Comparison of ENCODE assay signal across 10 cellular contexts in the genomic region with DNA sequence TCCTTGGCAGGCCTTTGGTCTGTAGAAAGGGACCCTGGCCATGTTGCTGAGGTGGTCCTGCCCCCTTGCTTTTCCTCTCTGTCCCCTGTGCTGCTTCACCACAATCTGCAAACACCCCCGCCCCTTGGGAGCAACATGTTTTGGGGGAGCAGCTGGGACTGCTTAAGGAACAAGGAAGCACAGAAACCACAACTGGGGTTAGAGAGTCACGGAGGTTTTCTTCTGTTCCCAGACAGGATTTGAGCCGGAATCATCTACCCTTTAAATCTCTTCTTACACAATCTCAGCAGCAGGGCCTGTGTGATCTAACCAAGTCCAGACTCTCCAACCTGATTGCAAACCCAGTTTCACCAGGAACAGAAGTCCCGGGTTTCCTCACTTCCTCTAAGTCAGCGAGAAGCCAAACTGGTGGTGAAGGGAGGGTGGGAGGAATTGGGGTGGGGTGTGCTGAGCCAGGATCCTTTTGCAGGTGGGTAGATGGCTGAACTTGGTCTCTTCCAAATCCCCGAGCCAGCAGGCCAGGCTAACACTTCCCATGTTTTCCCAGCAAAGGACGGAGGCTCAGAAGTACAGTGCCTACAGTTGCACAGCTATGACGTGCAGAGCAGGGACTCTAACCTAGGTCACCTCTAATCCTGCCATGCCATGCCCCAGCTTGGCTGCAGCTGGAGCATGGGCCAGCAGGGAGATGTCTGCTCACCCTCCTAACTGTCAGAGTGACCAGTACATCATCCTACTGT. TPM values are rescaled to one million over a fixed set of nuclear protein-coding genes. Genes with fewer than 3 reads are reported as not detected.
DNase-seq lines count a peak whose midpoint lies in the region; ATAC-seq, FAIRE-seq and TF ChIP-seq lines count a peak whose summit lies in the region.
"Had no signal": no experiment of that assay in that cellular context is flagged by ENCODE, and none has a peak within 500 bp of the region (broad histone marks: within the 10 kb centered on the region; RNA-seq: fewer than 3 reads in every experiment).

No MANE protein-coding gene starts in this region.

- ATAC-seq in K562 (no peak), gastrocnemius medialis (peak; percentile 70 to 83)

- no peak for TF ChIP-seq CTCF in Calu3 (IDR thresholded peaks at IDR 0.05; ENCODE audit: unreplicated experiment)
- TF ChIP-seq CTCF in K562 (IDR thresholded peaks at IDR 0.05 in 2 of 3, conservative IDR thresholded peaks at IDR 0.05 in 1 of 3; ENCODE audit: insufficient read depth in 2 of 3, low read depth in 1 of 3, low read length in 3 of 3), result no peak
- no peak for TF ChIP-seq CTCF in right atrium auricular region (IDR thresholded peaks at IDR 0.05)
- no peak for TF ChIP-seq CTCF in gastrocnemius medialis (IDR thresholded peaks at IDR 0.05 in 4 of 5, conservative IDR thresholded peaks at IDR 0.05 in 1 of 5)

- POLR2A ChIA-PET in K562 (lab: Yijun Ruan, JAX), result interaction anchor here (0.5 kb wide), 1 partner anchor 10 kb away, joined by 3 read pairs; no protein-coding TSS in a partner anchor

- FAIRE-seq in K562 (lab: Jason Lieb, UNC) (no peak), GM12891 (lab: Jason Lieb, UNC) (no peak), urothelium cell line (lab: Jason Lieb, UNC) (no peak)
- FAIRE-seq: TTC549 had no signal

- intact Hi-C loops in Calu3 (cut with micrococcal nuclease; ENCODE audit: unreplicated experiment) (no loop called here), K562 (cut with micrococcal nuclease) (no loop called here), gastrocnemius medialis (cut with DNase I; ENCODE audit: low total_unique reads) (no loop called here)

- peaks cover 10% of the 10 kb centered on the region for H3K4me1 Mint-ChIP-seq in Calu3 (ENCODE audit: low read depth, unreplicated experiment)
- H3K4me1 Mint-ChIP-seq: activated naive CD4-positive, alpha-beta T cell treated with anti-CD3 and anti-CD28 coated beads, Interleukin-2, amount 10 ng/mL, durations not matched to agents 7 days and 5 days had no signal

- no peaks in the 10 kb centered on the region for H3K9me3 ChIP-seq in K562 (replicated peaks; ENCODE audit: control insufficient read depth, insufficient read depth, low read depth, low read length)
- no peaks in the 10 kb centered on the region for H3K9me3 ChIP-seq in right atrium auricular region
- H3K9me3 ChIP-seq in gastrocnemius medialis, result no peaks in the 10 kb centered on the region

- in situ Hi-C loops in K562 (cut with MboI), result no loop called here
- in situ Hi-C loops in gastrocnemius medialis (cut with MboI; ENCODE audit: low sequenced_read_pairs in 4 of 4), result no loop called here

- WGBS in K562 (ENCODE audit: insufficient coverage, low coverage, missing lambda C conversion rate), result 2% methylated on average over 5 of the region's 8 CpGs

- no peaks in the 10 kb centered on the region for H3K9me3 Mint-ChIP-seq in Calu3 (ENCODE audit: low read depth, unreplicated experiment)
- H3K9me3 Mint-ChIP-seq: activated naive CD4-positive, alpha-beta T cell treated with anti-CD3 and anti-CD28 coated beads, Interleukin-2, amount 10 ng/mL, durations not matched to agents 7 days and 5 days had no signal

- H2AFZ ChIP-seq in K562 (ENCODE audit: low read depth, low read length), result no peak overlapping the region

- H3K27ac Mint-ChIP-seq in Calu3 (ENCODE audit: unreplicated experiment), result no peak overlapping the region
- H3K27ac Mint-ChIP-seq: activated naive CD4-positive, alpha-beta T cell treated with anti-CD3 and anti-CD28 coated beads, Interleukin-2, amount 10 ng/mL, durations not matched to agents 7 days and 5 days had no signal

- no peak overlapping the region for H3K9ac ChIP-seq in K562 (ENCODE audit: insufficient read depth in 1 of 2, low read depth in 2 of 2, low read length in 2 of 2)

- no peaks in the 10 kb centered on the region for H4K20me1 ChIP-seq in K562 (replicated peaks; ENCODE audit: control insufficient read depth, insufficient read depth, low read length)

- no peak overlapping the region for H3K4me3 ChIP-seq in K562
- H3K4me3 ChIP-seq in right atrium auricular region, result no peak overlapping the region
- H3K4me3 ChIP-seq in gastrocnemius medialis, result no peak overlapping the region

- DNase-seq in Calu3 (peak; percentile 16), K562 (ENCODE audit: extremely low read depth in 1 of 4, low spot score in 3 of 4) (no peak), right atrium auricular region (ENCODE audit: low spot score) (peak; percentile 83), gastrocnemius medialis (peak in 1 of 2 donors; percentile 64), glomerular visceral epithelial cell (ENCODE audit: extremely low spot score) (no peak), GM12891 (ENCODE audit: insufficient read length, low spot score) (no peak), urothelium cell line (ENCODE audit: low spot score) (no peak), NCI-H510A (lab: John Stamatoyannopoulos, UW) (no peak)
- DNase-seq: activated naive CD4-positive, alpha-beta T cell treated with anti-CD3 and anti-CD28 coated beads, Interleukin-2, amount 10 ng/mL, durations not matched to agents 7 days and 5 days had no signal

- H3K36me3 ChIP-seq in K562 (ENCODE audit: control insufficient read depth, insufficient read depth, low read length) (no peaks in the 10 kb centered on the region), right atrium auricular region (no peaks in the 10 kb centered on the region), gastrocnemius medialis (no peaks in the 10 kb centered on the region)

- no peaks in the 10 kb centered on the region for H3K79me2 ChIP-seq in K562 (ENCODE audit: control insufficient read depth, insufficient read depth, low read length)

- BruUV-seq in Calu3 (replicated peaks; lab: Mats Ljungman, UMichigan) (no TSS peak), K562 (replicated peaks; lab: Mats Ljungman, UMichigan) (no TSS peak)

- H3K27me3 ChIP-seq in K562 (ENCODE audit: control insufficient read depth in 2 of 2, insufficient read depth in 2 of 2, low read length in 2 of 2) (peaks cover 13 to 66% of the 10 kb centered on the region in 2 experiments), right atrium auricular region (no peaks in the 10 kb centered on the region), gastrocnemius medialis (no peaks in the 10 kb centered on the region)

- no peaks in the 10 kb centered on the region for H3K36me3 Mint-ChIP-seq in Calu3 (ENCODE audit: insufficient read depth, unreplicated experiment)
- H3K36me3 Mint-ChIP-seq: activated naive CD4-positive, alpha-beta T cell treated with anti-CD3 and anti-CD28 coated beads, Interleukin-2, amount 10 ng/mL, durations not matched to agents 7 days and 5 days had no signal

- no peak overlapping the region for H3K4me2 ChIP-seq in K562 (ENCODE audit: insufficient read depth, low read length)

- H3K27me3 Mint-ChIP-seq in Calu3 (ENCODE audit: unreplicated experiment), result no peaks in the 10 kb centered on the region

- H3K9me1 ChIP-seq in K562 (ENCODE audit: control insufficient read depth, insufficient read depth, low read length), result no peaks in the 10 kb centered on the region

- TF ChIP-seq POLR2A in K562 (conservative IDR thresholded peaks at IDR 0.05), result no peak
- peak in 1 of 2 donors; percentile 9 for TF ChIP-seq POLR2A in gastrocnemius medialis (IDR thresholded peaks at IDR 0.05)
- TF ChIP-seq POLR2A in GM12891 (IDR thresholded peaks at IDR 0.05; ENCODE audit: low read depth, low read length), result no peak

- H3K4me1 ChIP-seq in K562 (replicated peaks in 1 of 2; ENCODE audit: control insufficient read depth in 2 of 2, insufficient read depth in 2 of 2, low read length in 2 of 2) (peaks cover 0 to 6% of the 10 kb centered on the region in 2 experiments; a peak in 3 of 5 replicates), right atrium auricular region (peaks cover 0 to 45% of the 10 kb centered on the region in 2 donors), gastrocnemius medialis (peaks cover 0 to 9% of the 10 kb centered on the region in 2 donors)

- no peak for TF ChIP-seq EP300 in K562 (IDR thresholded peaks at IDR 0.05; ENCODE audit: low read length)

- TF ChIP-seq RAD21 in K562 (CRISPR knock-in tag; conservative IDR thresholded peaks at IDR 0.05 in 1 of 2, IDR thresholded peaks at IDR 0.05 in 1 of 2), result no peak

- CTCF ChIA-PET in Calu3 (lab: Charles Lee), result interaction anchor here (0.6 kb wide), 1 partner anchor 46 kb away, joined by 3 read pairs; no protein-coding TSS in a partner anchor
- CTCF ChIA-PET in K562 (lab: Yijun Ruan, JAX; ENCODE audit: low intra/inter-chr PET ratio), result no interaction called here

- no peak overlapping the region for H3K4me3 Mint-ChIP-seq in Calu3 (ENCODE audit: low read depth, unreplicated experiment)
- H3K4me3 Mint-ChIP-seq: activated naive CD4-positive, alpha-beta T cell treated with anti-CD3 and anti-CD28 coated beads, Interleukin-2, amount 10 ng/mL, durations not matched to agents 7 days and 5 days had no signal

- H3K27ac ChIP-seq in K562 (ENCODE audit: extremely low read depth, low read depth, low read length), result no peak overlapping the region
- peak overlapping the region; percentile 69 to 85 for H3K27ac ChIP-seq in right atrium auricular region
- H3K27ac ChIP-seq in gastrocnemius medialis, result peak overlapping the region; percentile 65 to 74 (median 69)

TF ChIP-seq in GM12891, 5 proteins besides CTCF, POLR2A, EP300 and RAD21 (continues in another document):
- no peak for TF ChIP-seq TAF1 (IDR thresholded peaks at IDR 0.05; ENCODE audit: low read depth, low read length)
- TF ChIP-seq POU2F2 (IDR thresholded peaks at IDR 0.05; ENCODE audit: low read depth, low read length), result no peak
- TF ChIP-seq POLR2AphosphoS5 (IDR thresholded peaks at IDR 0.05; ENCODE audit: low read depth, low read length), result no peak

RNA-seq across cellular contexts. Expression of gene SH3PXD2B, which starts 25.0 kb away (rescaled TPM):
- 20.1 and 25.6 TPM in 2 replicates for total RNA-seq in Calu3 (2022)
- total RNA-seq in K562 (2011; cell fraction: chromatin; rRNA removed; ENCODE audit: low replicate concordance), result 0.21 and 0.25 TPM in 2 replicates
- total RNA-seq in K562 (2011; cell fraction: nucleolus; rRNA removed), result 0.17 and 0.26 TPM in 2 replicates
- total RNA-seq in K562 (2011; cell fraction: nucleoplasm; rRNA removed), result 0.08 and 0.44 TPM in 2 replicates
- total RNA-seq in K562 (2014; rRNA removed), result 0.12 and 0.41 TPM in 2 replicates
- 0.04 and 0.10 TPM in 2 replicates for total RNA-seq in K562 (2014; rRNA removed; fragmentation: Illumina TruSeq; extraction: Trizol)
- 0.29 and 0.34 TPM in 2 replicates for total RNA-seq in K562 (2015; rRNA removed; fragmentation: Illumina TruSeq; extraction: Trizol)
- 0.49 and 0.66 TPM in 2 replicates for total RNA-seq in K562 (2021)
- polyA plus RNA-seq in K562 (2011; rRNA removed), result 0.07 TPM in 2 replicates
- 0.01 and 0.72 TPM in 2 replicates for polyA plus RNA-seq in K562 (2011; cell fraction: cytosol; rRNA removed)
- polyA plus RNA-seq in K562 (2011; cell fraction: nucleus; rRNA removed), result 0.07 and 0.09 TPM in 2 replicates
- polyA plus RNA-seq in K562 (2012), result 0.35 and 0.53 TPM in 2 replicates
- polyA plus RNA-seq in K562 (2014; fragmentation: Illumina TruSeq; extraction: Trizol), result 0.19 and 0.28 TPM in 2 replicates
- under 1 TPM; 0.11 to 0.17 TPM for polyA plus RNA-seq in K562 (2014; fragmentation: Nextera tagmentation; extraction: Ambion mirVana)
- 0.13 and 0.21 TPM in 2 replicates for polyA plus RNA-seq in K562 (2014; rRNA removed)
- polyA minus RNA-seq in K562 (2011; rRNA and poly(A)+ RNA removed), result 0.12 TPM in 1 of 2 replicates, not detected in the other
- polyA minus RNA-seq in K562 (2011; cell fraction: cytosol; rRNA and poly(A)+ RNA removed), result 0.76 TPM in 1 of 2 replicates, not detected in the other
- polyA minus RNA-seq in K562 (2011; cell fraction: nucleus; rRNA and poly(A)+ RNA removed), result 0.11 and 0.13 TPM in 2 replicates
- total RNA-seq in right atrium auricular region, result 10 to 100 TPM in 1 of 2 donors, 1 to 10 TPM in 1; 7.2 to 13.9 TPM
- 10 to 100 TPM in 1 of 4 donors, 1 to 10 TPM in 3; 2.7 to 10.2 (median 4.2) TPM for total RNA-seq in gastrocnemius medialis
- 0.06 TPM for polyA plus RNA-seq in GM12891 (2012; ENCODE audit: low read depth, missing spikeins)

Comparison
In these comparisons a context has a peak if more than half of its experiments do, and no peak if none do; other contexts are left out.
1. DNase-seq: peak in Calu3 (single experiment) and right atrium auricular region (single experiment); none in K562 (0 of 4), glomerular visceral epithelial cell (single experiment), GM12891 (single experiment), urothelium cell line (single experiment) and NCI-H510A (single experiment).